Comparison of ENCODE assay signal across 25 cellular contexts in genomic region chr7:75613351-75613750, GRCh38.
"Had no signal": no experiment of that assay in that cellular context is flagged by ENCODE, and none has a peak within 500 bp of the region (broad histone marks: within the 10 kb centered on the region; RNA-seq: fewer than 3 reads in every experiment).

No MANE protein-coding gene starts in this region.

- H3K27me3 ChIP-seq: cardiac muscle cell, esophagus squamous epithelium, heart right ventricle, right lobe of liver, uterus had no signal

- H3K9me3 ChIP-seq: esophagus squamous epithelium, heart right ventricle, lower lobe of right lung, right lobe of liver, thoracic aorta, uterus had no signal

- H3K4me3 ChIP-seq: cardiac muscle cell, coronary artery, esophagus squamous epithelium, heart right ventricle, lower lobe of right lung, right lobe of liver, thoracic aorta, uterus had no signal

- H3K36me3 ChIP-seq: cardiac muscle cell, esophagus squamous epithelium, heart right ventricle, lower lobe of right lung, right lobe of liver, uterus had no signal

- H3K4me1 ChIP-seq: uterus had no signal

- H3K27ac ChIP-seq: cardiac muscle cell, right lobe of liver, thoracic aorta, uterus had no signal

- H3K9me3 Mint-ChIP-seq: activated naive CD4-positive, alpha-beta T cell treated with anti-CD3 and anti-CD28 coated beads, Interleukin-2, amount 50 U/mL, for 72 hours; activated T-helper 2 cell treated with anti-CD3 and anti-CD28 coated beads, Interferon-gamma antibody, Interleukin-2, Interleukin-4, amounts not matched to agents 10 μg/mL and 5 μg/mL and 100 μg/mL, durations not matched to agents 14 hours and 24 hours and 36 hours; brain; natural killer cell; T-helper 2 cell treated with Interferon-gamma antibody and Interleukin-4, amounts not matched to agents 5 μg/mL and 100 μg/mL, for 36 hours; type B pancreatic cell had no signal

- DNase-seq: activated CD4-positive, alpha-beta T cell treated with anti-CD3 and anti-CD28 coated beads for 36 hours; activated CD4-positive, CD25-positive, alpha-beta regulatory T cell; activated CD8-positive, alpha-beta memory T cell treated with anti-CD3 and anti-CD28 coated beads, Interleukin-2, amount 10 ng/mL, durations not matched to agents 7 days and 5 days; activated CD8-positive, alpha-beta T cell treated with anti-CD3 and anti-CD28 coated beads, Interleukin-2, amount 10 ng/mL, durations not matched to agents 7 days and 5 days; activated T-cell treated with anti-CD3 and anti-CD28 coated beads, Interleukin-2, amount 50 U/mL, for 48 hours; aorta; cerebellar nuclear complex; esophagus squamous epithelium; foreskin melanocyte; heart right ventricle; lower lobe of right lung; mesendoderm; natural killer cell; right lobe of liver; stimulated activated CD4-positive, alpha-beta T cell treated with anti-CD3 and anti-CD28 coated beads, Interleukin-4, amount 100 ng/mL, for 1 hour; stimulated activated naive CD8-positive, alpha-beta T cell treated with anti-CD3 and anti-CD28 coated beads, Interleukin-15, Interleukin-2, amounts not matched to agents 100 U/mL and 50 U/mL, for 24 hours; uterus had no signal

- H3K36me3 Mint-ChIP-seq: activated CD8-positive, alpha-beta memory T cell treated with anti-CD3 and anti-CD28 coated beads, Interleukin-2, amount 10 ng/mL, durations not matched to agents 7 days and 5 days; activated naive CD4-positive, alpha-beta T cell treated with anti-CD3 and anti-CD28 coated beads, Interleukin-2, amount 50 U/mL, for 72 hours; natural killer cell; type B pancreatic cell had no signal

- H3K27ac Mint-ChIP-seq: activated CD4-positive, alpha-beta T cell treated with anti-CD3 and anti-CD28 coated beads for 36 hours; activated CD8-positive, alpha-beta memory T cell treated with anti-CD3 and anti-CD28 coated beads, Interleukin-2, amount 10 ng/mL, durations not matched to agents 7 days and 5 days; activated CD8-positive, alpha-beta T cell treated with anti-CD3 and anti-CD28 coated beads, Interleukin-2, amount 10 ng/mL, durations not matched to agents 7 days and 5 days; activated T-helper 2 cell treated with anti-CD3 and anti-CD28 coated beads, Interferon-gamma antibody, Interleukin-2, Interleukin-4, amounts not matched to agents 10 μg/mL and 5 μg/mL and 100 μg/mL, durations not matched to agents 14 hours and 24 hours and 36 hours; natural killer cell; T-helper 2 cell treated with Interferon-gamma antibody and Interleukin-4, amounts not matched to agents 5 μg/mL and 100 μg/mL, for 36 hours; type B pancreatic cell had no signal

- H3K4me3 Mint-ChIP-seq: activated CD4-positive, alpha-beta T cell treated with anti-CD3 and anti-CD28 coated beads for 36 hours; activated CD8-positive, alpha-beta memory T cell treated with anti-CD3 and anti-CD28 coated beads, Interleukin-2, amount 10 ng/mL, durations not matched to agents 7 days and 5 days; activated CD8-positive, alpha-beta T cell treated with anti-CD3 and anti-CD28 coated beads, Interleukin-2, amount 10 ng/mL, durations not matched to agents 7 days and 5 days; brain; natural killer cell; T-helper 2 cell treated with Interferon-gamma antibody and Interleukin-4, amounts not matched to agents 5 μg/mL and 100 μg/mL, for 36 hours; type B pancreatic cell had no signal

- H3K27me3 Mint-ChIP-seq: activated CD4-positive, alpha-beta T cell treated with anti-CD3 and anti-CD28 coated beads for 36 hours; activated CD8-positive, alpha-beta memory T cell treated with anti-CD3 and anti-CD28 coated beads, Interleukin-2, amount 10 ng/mL, durations not matched to agents 7 days and 5 days; brain; type B pancreatic cell had no signal

- ATAC-seq: activated CD4-positive, alpha-beta T cell treated with anti-CD3 and anti-CD28 coated beads for 36 hours; activated CD8-positive, alpha-beta memory T cell treated with anti-CD3 and anti-CD28 coated beads, Interleukin-2, amount 10 ng/mL, durations not matched to agents 7 days and 5 days; activated CD8-positive, alpha-beta T cell treated with anti-CD3 and anti-CD28 coated beads, Interleukin-2, amount 10 ng/mL, durations not matched to agents 7 days and 5 days; activated naive CD4-positive, alpha-beta T cell treated with anti-CD3 and anti-CD28 coated beads, Interleukin-2, amount 50 U/mL, for 72 hours; heart right ventricle; lower lobe of right lung; natural killer cell; right lobe of liver; stimulated activated naive CD8-positive, alpha-beta T cell treated with anti-CD3 and anti-CD28 coated beads, Interleukin-15, Interleukin-2, amounts not matched to agents 100 U/mL and 50 U/mL, for 24 hours had no signal
